Comparison of ENCODE assay signal across 1 cellular context in genomic region chr6:124524821-124525220, GRCh38.
TF ChIP-seq lines count a peak whose summit lies in the region.

No MANE protein-coding gene starts in this region.

TF ChIP-seq in HepG2, 621 proteins besides CTCF, POLR2A, EP300 and RAD21 (continued from another document):
- TF ChIP-seq ZNF800 (CRISPR knock-in tag; IDR thresholded peaks at IDR 0.05): no peak
- TF ChIP-seq, protein P1, sequence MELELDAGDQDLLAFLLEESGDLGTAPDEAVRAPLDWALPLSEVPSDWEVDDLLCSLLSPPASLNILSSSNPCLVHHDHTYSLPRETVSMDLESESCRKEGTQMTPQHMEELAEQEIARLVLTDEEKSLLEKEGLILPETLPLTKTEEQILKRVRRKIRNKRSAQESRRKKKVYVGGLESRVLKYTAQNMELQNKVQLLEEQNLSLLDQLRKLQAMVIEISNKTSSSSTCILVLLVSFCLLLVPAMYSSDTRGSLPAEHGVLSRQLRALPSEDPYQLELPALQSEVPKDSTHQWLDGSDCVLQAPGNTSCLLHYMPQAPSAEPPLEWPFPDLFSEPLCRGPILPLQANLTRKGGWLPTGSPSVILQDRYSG (CRISPR knock-in tag; IDR thresholded peaks at IDR 0.05): no peak
- TF ChIP-seq TFAP4 (IDR thresholded peaks at IDR 0.05; ENCODE audit: borderline replicate concordance, low read depth): no peak
- TF ChIP-seq NONO (IDR thresholded peaks at IDR 0.05): no peak
- no peak for TF ChIP-seq NONO (CRISPR knock-in tag; conservative IDR thresholded peaks at IDR 0.05)
- no peak for TF ChIP-seq ERF (CRISPR knock-in tag; IDR thresholded peaks at IDR 0.05)
- TF ChIP-seq ATF7 (IDR thresholded peaks at IDR 0.05): no peak
- TF ChIP-seq ATF7 (CRISPR knock-in tag; IDR thresholded peaks at IDR 0.05): no peak
- TF ChIP-seq YEATS2 (CRISPR knock-in tag; IDR thresholded peaks at IDR 0.05; ENCODE audit: borderline replicate concordance): no peak
- TF ChIP-seq ZBTB42 (CRISPR knock-in tag; IDR thresholded peaks at IDR 0.05): no peak
- no peak for TF ChIP-seq NFRKB (IDR thresholded peaks at IDR 0.05)
- no peak for TF ChIP-seq HIC2 (CRISPR knock-in tag; IDR thresholded peaks at IDR 0.05; ENCODE audit: low read depth)
- TF ChIP-seq POLR2G (IDR thresholded peaks at IDR 0.05; ENCODE audit: low read depth, low read length): no peak
TF ChIP-seq in HepG2: peak in this region for 0.
